Comparison of ENCODE assay signal across 8 cellular contexts in genomic region chr12:124566181-124567034, GRCh38. TPM values are rescaled to one million over a fixed set of nuclear protein-coding genes. Genes with fewer than 3 reads are reported as not detected.
DNase-seq lines count a peak whose midpoint lies in the region; ATAC-seq and TF ChIP-seq lines count a peak whose summit lies in the region.

No MANE protein-coding gene starts in this region.

- CTCF ChIA-PET in PC-3 (lab: Charles Lee): no interaction called here

- H3K9me3 Mint-ChIP-seq in CD4-positive, CD25-positive, alpha-beta regulatory T cell: peaks cover 0 to 1% (median 0%) of the 10 kb centered on the region in 7 donors
- no peaks in the 10 kb centered on the region for H3K9me3 Mint-ChIP-seq in activated T-cell treated with anti-CD3 and anti-CD28 coated beads, Interleukin-2, amount 50 U/mL, for 72 hours
- no peaks in the 10 kb centered on the region for H3K9me3 Mint-ChIP-seq in stimulated activated memory B cell treated with anti-CD40 and anti-IgM and Interleukin-4, amounts not matched to agents 10 μg/mL and 1 μg/mL and 100 μg/mL, for 72 hours

- 0 to 1% methylated on average over 25 to 30 of the region's 59 CpGs for WGBS in esophagus squamous epithelium, 2 donors

- no TSS peak for BruUV-seq in PC-3 (replicated peaks; lab: Mats Ljungman, UMichigan)

- H3K9me2 ChIP-seq in PC-3 (replicated peaks; ENCODE audit: low read length): no peaks in the 10 kb centered on the region

- H3K79me2 ChIP-seq in PC-3 (ENCODE audit: low read length): peaks cover 56% of the 10 kb centered on the region

- H3F3A ChIP-seq in PC-3 (ENCODE audit: low read length, unreplicated experiment): no peaks in the 10 kb centered on the region

- peak overlapping the region; percentile 88 for H3K4me2 ChIP-seq in PC-3 (ENCODE audit: low read length)

- H4K20me1 ChIP-seq in PC-3 (ENCODE audit: low read length): peaks cover 37% of the 10 kb centered on the region

- peak overlapping the region; percentile 77 for H2AFZ ChIP-seq in PC-3 (ENCODE audit: low read length)

- peak; percentile 29 to 40 for ATAC-seq in CD4-positive, CD25-positive, alpha-beta regulatory T cell (ENCODE audit: low read depth in 2 of 2)
- peak; percentile 42 for ATAC-seq in GM19397 (IDR thresholded peaks at IDR 0.05; ENCODE audit: unreplicated experiment)
- ATAC-seq in PC-3: peak; percentile 77
- ATAC-seq in activated T-cell treated with anti-CD3 and anti-CD28 coated beads, Interleukin-2, amount 50 U/mL, for 72 hours (replicated peaks in 1 of 2): peak; percentile 51 to 68
- peak; percentile 49 for ATAC-seq in stimulated activated memory B cell treated with anti-CD40 and anti-IgM and Interleukin-4, amounts not matched to agents 10 μg/mL and 1 μg/mL and 100 μg/mL, for 72 hours

- no peaks in the 10 kb centered on the region for H3K36me3 Mint-ChIP-seq in CD4-positive, CD25-positive, alpha-beta regulatory T cell
- H3K36me3 Mint-ChIP-seq in activated T-cell treated with anti-CD3 and anti-CD28 coated beads, Interleukin-2, amount 50 U/mL, for 72 hours (ENCODE audit: insufficient read depth in 2 of 2): no peaks in the 10 kb centered on the region
- no peaks in the 10 kb centered on the region for H3K36me3 Mint-ChIP-seq in stimulated activated memory B cell treated with anti-CD40 and anti-IgM and Interleukin-4, amounts not matched to agents 10 μg/mL and 1 μg/mL and 100 μg/mL, for 72 hours

- peak; percentile 56 to 73 (median 58) for DNase-seq in CD4-positive, CD25-positive, alpha-beta regulatory T cell
- DNase-seq in HK-2 (ENCODE audit: unreplicated experiment) (peak; percentile 79), PC-3 (peak; percentile 74), esophagus squamous epithelium (lab: John Stamatoyannopoulos, UW) (no peak)
- DNase-seq in activated T-cell treated with anti-CD3 and anti-CD28 coated beads, Interleukin-2, amount 50 U/mL, for 72 hours: peak; percentile 67 to 69

- peak overlapping the region; percentile 88 to 95 (median 94) for H3K4me3 Mint-ChIP-seq in CD4-positive, CD25-positive, alpha-beta regulatory T cell
- peak overlapping the region; percentile 91 to 93 for H3K4me3 Mint-ChIP-seq in activated T-cell treated with anti-CD3 and anti-CD28 coated beads, Interleukin-2, amount 50 U/mL, for 72 hours
- H3K4me3 Mint-ChIP-seq in stimulated activated memory B cell treated with anti-CD40 and anti-IgM and Interleukin-4, amounts not matched to agents 10 μg/mL and 1 μg/mL and 100 μg/mL, for 72 hours: peak overlapping the region; percentile 94

- peak overlapping the region; percentile 61 for H3K4me3 ChIP-seq in CD4-positive, CD25-positive, alpha-beta regulatory T cell (ENCODE audit: low read depth, low read length)
- H3K4me3 ChIP-seq in PC-3 (ENCODE audit: low read length) (peak overlapping the region; percentile 99), esophagus squamous epithelium (peak overlapping the region; percentile 70 to 98 (median 97)), muscle layer of duodenum (ENCODE audit: low read depth in 1 of 2, low read length in 2 of 2) (peak overlapping the region; percentile 69 to 90)

- no peaks in the 10 kb centered on the region for H3K27me3 Mint-ChIP-seq in CD4-positive, CD25-positive, alpha-beta regulatory T cell
- no peaks in the 10 kb centered on the region for H3K27me3 Mint-ChIP-seq in activated T-cell treated with anti-CD3 and anti-CD28 coated beads, Interleukin-2, amount 50 U/mL, for 72 hours (ENCODE audit: low read depth)
- H3K27me3 Mint-ChIP-seq in stimulated activated memory B cell treated with anti-CD40 and anti-IgM and Interleukin-4, amounts not matched to agents 10 μg/mL and 1 μg/mL and 100 μg/mL, for 72 hours: no peaks in the 10 kb centered on the region

- peak in 2 of 4 donors; percentile 39 to 72 for TF ChIP-seq POLR2A in esophagus squamous epithelium (IDR thresholded peaks at IDR 0.05)

- POLR2A ChIA-PET in PC-3 (lab: Charles Lee; ENCODE audit: unreplicated experiment): no interaction called here

- intact Hi-C loops in PC-3 (cut with micrococcal nuclease) (loop anchor here (2.0 to 5.0 kb wide), 6 partner anchors 48 to 200 kb away; no protein-coding TSS in a partner anchor), esophagus squamous epithelium (cut with DNase I) (no loop called here)

- peak overlapping the region; percentile 81 for H3K27ac ChIP-seq in CD4-positive, CD25-positive, alpha-beta regulatory T cell (ENCODE audit: insufficient read depth, low read length, poor library complexity, severe bottlenecking)
- H3K27ac ChIP-seq in PC-3 (ENCODE audit: low read length) (peak overlapping the region; percentile 59), esophagus squamous epithelium (peak overlapping the region; percentile 95 to 99 (median 98)), muscle layer of duodenum (ENCODE audit: low read length) (peak overlapping the region; percentile 77)

- TF ChIP-seq CTCF in PC-3 (conservative IDR thresholded peaks at IDR 0.05; ENCODE audit: low read depth, low read length): no peak
- TF ChIP-seq CTCF in esophagus squamous epithelium (IDR thresholded peaks at IDR 0.05): no peak

- peak overlapping the region; percentile 90 for H3K9ac ChIP-seq in PC-3 (ENCODE audit: low read length)

- peak overlapping the region; percentile 43 to 91 (median 58) for H3K27ac Mint-ChIP-seq in CD4-positive, CD25-positive, alpha-beta regulatory T cell
- H3K27ac Mint-ChIP-seq in activated T-cell treated with anti-CD3 and anti-CD28 coated beads, Interleukin-2, amount 50 U/mL, for 72 hours: no peak overlapping the region
- H3K27ac Mint-ChIP-seq in stimulated activated memory B cell treated with anti-CD40 and anti-IgM and Interleukin-4, amounts not matched to agents 10 μg/mL and 1 μg/mL and 100 μg/mL, for 72 hours: peak overlapping the region; percentile 81

- H3K27me3 ChIP-seq in CD4-positive, CD25-positive, alpha-beta regulatory T cell (ENCODE audit: control insufficient read depth, insufficient read depth, low read length): no peaks in the 10 kb centered on the region
- H3K27me3 ChIP-seq in PC-3 (ENCODE audit: low read length): no peaks in the 10 kb centered on the region
- H3K27me3 ChIP-seq in esophagus squamous epithelium: no peaks in the 10 kb centered on the region
- H3K27me3 ChIP-seq in muscle layer of duodenum (ENCODE audit: low read depth, low read length): no peaks in the 10 kb centered on the region

- peaks cover 25% of the 10 kb centered on the region for H3K4me1 ChIP-seq in CD4-positive, CD25-positive, alpha-beta regulatory T cell (ENCODE audit: control insufficient read depth, insufficient read depth, low read length, poor library complexity, severe bottlenecking)
- H3K4me1 ChIP-seq in PC-3 (ENCODE audit: insufficient read depth, low read length): 0 out of 2 replicates have a peak, but pooled peaks cover 8% of the 10 kb centered on the region
- H3K4me1 ChIP-seq in esophagus squamous epithelium: peaks cover 42 to 76% (median 52%) of the 10 kb centered on the region in 3 donors
- H3K4me1 ChIP-seq in muscle layer of duodenum (ENCODE audit: control insufficient read depth in 1 of 2, insufficient read depth in 2 of 2, low read length in 2 of 2): peaks cover 4 to 51% of the 10 kb centered on the region in 2 donors

- no peaks in the 10 kb centered on the region for H3K9me3 ChIP-seq in CD4-positive, CD25-positive, alpha-beta regulatory T cell (ENCODE audit: control insufficient read depth in 2 of 2, low read length in 2 of 2)
- H3K9me3 ChIP-seq in PC-3 (ENCODE audit: low read length) (no peaks in the 10 kb centered on the region), esophagus squamous epithelium (no peaks in the 10 kb centered on the region), muscle layer of duodenum (ENCODE audit: control insufficient read depth in 1 of 2, low read length in 2 of 2) (no peaks in the 10 kb centered on the region)

- H3K36me3 ChIP-seq in CD4-positive, CD25-positive, alpha-beta regulatory T cell (ENCODE audit: control insufficient read depth, insufficient read depth, low read length): no peaks in the 10 kb centered on the region
- H3K36me3 ChIP-seq in PC-3 (ENCODE audit: low read depth, low read length): no peaks in the 10 kb centered on the region
- H3K36me3 ChIP-seq in esophagus squamous epithelium: no peaks in the 10 kb centered on the region
- H3K36me3 ChIP-seq in muscle layer of duodenum (ENCODE audit: control insufficient read depth in 1 of 2, insufficient read depth in 2 of 2, low read length in 2 of 2): no peaks in the 10 kb centered on the region

- H3K4me1 Mint-ChIP-seq in CD4-positive, CD25-positive, alpha-beta regulatory T cell: peaks cover 0 to 37% (median 15%) of the 10 kb centered on the region in 4 donors
- peaks cover 47% of the 10 kb centered on the region for H3K4me1 Mint-ChIP-seq in activated T-cell treated with anti-CD3 and anti-CD28 coated beads, Interleukin-2, amount 50 U/mL, for 72 hours (ENCODE audit: low read depth)
- peaks cover 66% of the 10 kb centered on the region for H3K4me1 Mint-ChIP-seq in stimulated activated memory B cell treated with anti-CD40 and anti-IgM and Interleukin-4, amounts not matched to agents 10 μg/mL and 1 μg/mL and 100 μg/mL, for 72 hours

RNA-seq across cellular contexts. Expression of gene NCOR2, which starts 1.0 kb away (rescaled TPM):
- total RNA-seq in CD4-positive, CD25-positive, alpha-beta regulatory T cell: 134 TPM
- polyA plus RNA-seq in CD4-positive, CD25-positive, alpha-beta regulatory T cell: 1 to 10 TPM; 2.0 to 4.1 (median 2.4) TPM
- total RNA-seq in PC-3 (2014; rRNA removed) (117 and 218 TPM in 2 replicates), esophagus squamous epithelium (10 to 100 TPM; 17.7 to 84.1 (median 45.6) TPM)
- 100 to 1,000 TPM; 125 to 142 TPM for total RNA-seq in activated T-cell treated with anti-CD3 and anti-CD28 coated beads, Interleukin-2, amount 50 U/mL, for 72 hours
